29 cellular contexts compared by ENCODE assay signal in the genomic region with DNA sequence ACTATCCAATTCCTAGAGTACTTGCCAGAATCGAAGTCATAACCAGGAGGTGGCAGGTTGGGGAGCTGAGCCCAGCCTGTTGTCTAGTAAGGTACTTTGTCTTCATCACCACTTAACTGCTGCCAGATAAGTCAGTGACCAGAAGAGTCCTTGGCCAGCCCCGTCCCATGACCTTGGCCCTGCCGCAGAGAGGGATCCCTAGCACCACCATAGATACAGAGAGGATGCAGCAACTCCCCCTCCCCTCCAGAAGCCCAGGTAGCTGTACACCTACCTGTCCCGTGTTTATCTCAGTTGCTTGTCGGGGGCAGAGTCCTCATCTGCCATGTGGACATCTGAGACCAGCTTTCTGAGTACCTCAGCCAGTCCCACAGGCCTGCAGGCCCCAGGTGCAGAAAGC.
"Had no signal": no experiment of that assay in that cellular context is flagged by ENCODE, and none has a peak within 500 bp of the region (broad histone marks: within the 10 kb centered on the region; RNA-seq: fewer than 3 reads in every experiment).

No MANE protein-coding gene starts in this region.

- ATAC-seq: stimulated activated effector memory CD8-positive, alpha-beta T cell treated with anti-CD3 and anti-CD28 coated beads, Interleukin-12 subunit alpha, Interleukin-12 subunit beta, amount 100 ng/mL, for 72 hours; stimulated activated memory B cell treated with anti-CD40 and anti-IgM and Interleukin-4, amounts not matched to agents 10 μg/mL and 1 μg/mL and 100 μg/mL, for 72 hours; stimulated activated naive B cell treated with anti-CD40 and anti-IgM and Interleukin-4, amounts not matched to agents 10 μg/mL and 1 μg/mL and 100 μg/mL, for 72 hours; stimulated activated naive CD8-positive, alpha-beta T cell treated with anti-CD3 and anti-CD28 coated beads, Interleukin-15, amount 100 ng/mL, for 72 hours; stimulated activated naive CD8-positive, alpha-beta T cell treated with anti-CD3 and anti-CD28 coated beads, Interleukin-15, Interleukin-2, amounts not matched to agents 100 U/mL and 50 U/mL, for 24 hours; upper lobe of right lung had no signal

- H3K27ac Mint-ChIP-seq: stimulated activated effector memory CD8-positive, alpha-beta T cell treated with anti-CD3 and anti-CD28 coated beads, Interleukin-12 subunit alpha, Interleukin-12 subunit beta, amount 100 ng/mL, for 72 hours; stimulated activated memory B cell treated with anti-CD40 and anti-IgM and Interleukin-4, amounts not matched to agents 10 μg/mL and 1 μg/mL and 100 μg/mL, for 72 hours; stimulated activated naive B cell treated with anti-CD40 and anti-IgM and Interleukin-4, amounts not matched to agents 10 μg/mL and 1 μg/mL and 100 μg/mL, for 72 hours; stimulated activated naive CD8-positive, alpha-beta T cell treated with anti-CD3 and anti-CD28 coated beads, Interleukin-15, Interleukin-2, amounts not matched to agents 100 ng/mL and 50 ng/mL, for 24 hours; type B pancreatic cell had no signal

- H3K36me3 Mint-ChIP-seq: stimulated activated effector memory CD8-positive, alpha-beta T cell treated with anti-CD3 and anti-CD28 coated beads, Interleukin-12 subunit alpha, Interleukin-12 subunit beta, amount 100 ng/mL, for 72 hours; stimulated activated memory B cell treated with anti-CD40 and anti-IgM and Interleukin-4, amounts not matched to agents 10 μg/mL and 1 μg/mL and 100 μg/mL, for 72 hours; stimulated activated naive B cell treated with anti-CD40 and anti-IgM and Interleukin-4, amounts not matched to agents 10 μg/mL and 1 μg/mL and 100 μg/mL, for 72 hours; type B pancreatic cell had no signal

- H3K36me3 ChIP-seq: stomach, suprapubic skin, thoracic aorta, thyroid gland, tibial artery, tibial nerve, transverse colon, upper lobe of left lung, upper lobe of right lung, uterus, vagina had no signal

- FAIRE-seq: urothelium cell line had no signal

- H3K4me1 Mint-ChIP-seq: stimulated activated effector memory CD8-positive, alpha-beta T cell treated with anti-CD3 and anti-CD28 coated beads, Interleukin-12 subunit alpha, Interleukin-12 subunit beta, amount 100 ng/mL, for 72 hours; stimulated activated memory B cell treated with anti-CD40 and anti-IgM and Interleukin-4, amounts not matched to agents 10 μg/mL and 1 μg/mL and 100 μg/mL, for 72 hours; stimulated activated naive B cell treated with anti-CD40 and anti-IgM and Interleukin-4, amounts not matched to agents 10 μg/mL and 1 μg/mL and 100 μg/mL, for 72 hours; stimulated activated naive CD8-positive, alpha-beta T cell treated with anti-CD3 and anti-CD28 coated beads, Interleukin-15, amount 100 ng/mL, for 72 hours had no signal

- H3K4me1 ChIP-seq: stomach, suprapubic skin, testis, thyroid gland, tibial artery, tibial nerve, transverse colon, upper lobe of left lung, upper lobe of right lung, uterus, vagina had no signal

- H3K27ac ChIP-seq: stomach, suprapubic skin, testis, thoracic aorta, thyroid gland, tibial artery, tibial nerve, transverse colon, upper lobe of left lung, upper lobe of right lung, uterus, vagina had no signal

- H3K4me3 Mint-ChIP-seq: stimulated activated effector memory CD8-positive, alpha-beta T cell treated with anti-CD3 and anti-CD28 coated beads, Interleukin-12 subunit alpha, Interleukin-12 subunit beta, amount 100 ng/mL, for 72 hours; stimulated activated memory B cell treated with anti-CD40 and anti-IgM and Interleukin-4, amounts not matched to agents 10 μg/mL and 1 μg/mL and 100 μg/mL, for 72 hours; stimulated activated naive B cell treated with anti-CD40 and anti-IgM and Interleukin-4, amounts not matched to agents 10 μg/mL and 1 μg/mL and 100 μg/mL, for 72 hours; stimulated activated naive CD8-positive, alpha-beta T cell treated with anti-CD3 and anti-CD28 coated beads, Interleukin-15, amount 100 ng/mL, for 72 hours; stimulated activated naive CD8-positive, alpha-beta T cell treated with anti-CD3 and anti-CD28 coated beads, Interleukin-15, Interleukin-2, amounts not matched to agents 100 ng/mL and 50 ng/mL, for 24 hours; type B pancreatic cell had no signal

- H3K4me3 ChIP-seq: stomach, suprapubic skin, testis, thoracic aorta, thyroid gland, tibial artery, tibial nerve, transverse colon, upper lobe of left lung, upper lobe of right lung, uterus, vagina had no signal

- H3K27me3 Mint-ChIP-seq: stimulated activated memory B cell treated with anti-CD40 and anti-IgM and Interleukin-4, amounts not matched to agents 10 μg/mL and 1 μg/mL and 100 μg/mL, for 72 hours; stimulated activated naive B cell treated with anti-CD40 and anti-IgM and Interleukin-4, amounts not matched to agents 10 μg/mL and 1 μg/mL and 100 μg/mL, for 72 hours; stimulated activated naive CD8-positive, alpha-beta T cell treated with anti-CD3 and anti-CD28 coated beads, Interleukin-15, amount 100 ng/mL, for 72 hours; stimulated activated naive CD8-positive, alpha-beta T cell treated with anti-CD3 and anti-CD28 coated beads, Interleukin-15, Interleukin-2, amounts not matched to agents 100 ng/mL and 50 ng/mL, for 24 hours; type B pancreatic cell had no signal

- DNase-seq: stimulated activated CD4-positive, alpha-beta T cell treated with anti-CD3 and anti-CD28 coated beads, Interleukin-2, amount 100 ng/mL, for 48 hours; stimulated activated CD4-positive, alpha-beta T cell treated with anti-CD3 and anti-CD28 coated beads, Interleukin-4, amount 100 ng/mL, for 1 hour; stimulated activated CD4-positive, alpha-beta T cell treated with anti-CD3 and anti-CD28 coated beads, Interleukin-4, amount 100 ng/mL, for 24 hours; stimulated activated CD4-positive, alpha-beta T cell treated with anti-CD3 and anti-CD28 coated beads, Interleukin-4, amount 100 ng/mL, for 4 hours; stimulated activated CD8-positive, alpha-beta memory T cell treated with anti-CD3 and anti-CD28 coated beads, Interleukin-4, amount 100 ng/mL, for 48 hours; stimulated activated naive B cell treated with anti-CD40 and anti-IgM and Interleukin-4, amounts not matched to agents 10 μg/mL and 1 μg/mL and 100 μg/mL, for 72 hours; stimulated activated naive CD4-positive, alpha-beta T cell; stimulated activated naive CD4-positive, alpha-beta T cell treated with Interleukin-2 at 50 U/mL for 16 hours; stimulated activated naive CD8-positive, alpha-beta T cell treated with anti-CD3 and anti-CD28 coated beads, Interleukin-15, amount 100 ng/mL, for 72 hours; stimulated activated naive CD8-positive, alpha-beta T cell treated with anti-CD3 and anti-CD28 coated beads, Interleukin-15, Interleukin-2, amounts not matched to agents 100 U/mL and 50 U/mL, for 24 hours; stomach; substantia nigra; testis; thyroid gland; tibial artery; transverse colon; trophoblast cell; upper lobe of left lung; upper lobe of right lung; uterus had no signal

- H3K27me3 ChIP-seq: stomach, suprapubic skin, testis, thyroid gland, tibial artery, tibial nerve, transverse colon, upper lobe of left lung, upper lobe of right lung, uterus, vagina had no signal

- H3K9me3 ChIP-seq: stomach, suprapubic skin, testis, thoracic aorta, thyroid gland, tibial artery, tibial nerve, transverse colon, upper lobe of left lung, upper lobe of right lung, vagina had no signal

- H3K9me3 Mint-ChIP-seq: stimulated activated naive B cell treated with anti-CD40 and anti-IgM and Interleukin-4, amounts not matched to agents 10 μg/mL and 1 μg/mL and 100 μg/mL, for 72 hours; stimulated activated naive CD8-positive, alpha-beta T cell treated with anti-CD3 and anti-CD28 coated beads, Interleukin-15, Interleukin-2, amounts not matched to agents 100 ng/mL and 50 ng/mL, for 24 hours; type B pancreatic cell had no signal
